ENCODE assay signal across 8 cellular contexts in the genomic region with DNA sequence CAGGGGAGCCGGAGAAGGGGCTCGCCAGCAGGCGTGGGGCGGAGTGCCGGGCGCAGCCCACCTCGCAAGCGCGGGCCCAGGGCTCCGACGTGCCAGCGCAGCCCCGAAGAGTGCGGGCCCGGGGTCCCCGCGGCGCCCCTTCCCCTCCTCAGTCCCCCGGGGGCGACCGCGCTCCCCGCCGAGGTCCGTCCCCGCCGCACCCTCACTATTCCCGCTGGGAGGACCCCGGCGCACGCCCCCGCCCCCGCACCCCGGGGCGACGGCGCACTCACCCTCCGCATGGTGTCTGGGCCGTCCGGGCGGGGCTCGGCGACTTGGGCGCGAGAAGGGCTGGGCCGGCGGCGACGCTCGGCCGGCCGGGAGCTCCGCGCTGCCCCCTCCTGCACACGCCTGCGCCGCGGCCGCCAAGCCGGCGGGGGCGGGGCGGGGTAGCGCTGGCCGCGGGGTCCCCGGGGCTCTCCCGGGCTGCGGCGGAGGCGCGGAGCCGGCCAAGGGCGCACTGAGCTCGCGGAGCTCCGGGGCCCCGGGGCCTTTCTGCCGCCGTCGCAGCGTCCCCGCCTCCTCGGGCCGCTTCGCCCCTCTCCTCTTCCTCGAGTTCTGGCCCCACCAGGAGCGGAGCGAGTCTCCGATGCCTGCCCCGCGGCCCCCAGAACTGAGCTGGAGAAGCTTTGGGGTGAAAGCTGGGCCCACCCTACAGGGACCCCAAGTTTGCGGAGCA.
DNase-seq lines count a peak whose midpoint lies in the region; ATAC-seq and TF ChIP-seq lines count a peak whose summit lies in the region.

No MANE protein-coding gene starts in this region.

- peaks cover 46% of the 10 kb centered on the region for H3K27me3 ChIP-seq in SJSA1 (replicated peaks)

- intact Hi-C loops in activated T-helper 2 cell treated with anti-CD3 and anti-CD28 coated beads, Interferon-gamma antibody, Interleukin-2, Interleukin-4, amounts not matched to agents 10 μg/mL and 5 μg/mL and 100 μg/mL, durations not matched to agents 14 hours and 24 hours and 36 hours (cut with micrococcal nuclease), result loop anchor here (10.0 kb wide), 1 partner anchor 201 kb away; the partner anchor contains the start of gene NR2C1

- peak overlapping the region; percentile 69 for H3K4me3 Mint-ChIP-seq in progenitor cell of endocrine pancreas (ENCODE audit: low read depth)
- H3K4me3 Mint-ChIP-seq in activated T-helper 2 cell treated with anti-CD3 and anti-CD28 coated beads, Interferon-gamma antibody, Interleukin-2, Interleukin-4, amounts not matched to agents 10 μg/mL and 5 μg/mL and 100 μg/mL, durations not matched to agents 14 hours and 24 hours and 36 hours (ENCODE audit: low read depth), result no peak overlapping the region

- peaks cover 12% of the 10 kb centered on the region for H3K4me1 ChIP-seq in SJSA1 (replicated peaks)

- no peak overlapping the region for H3K27ac ChIP-seq in SJSA1

- H3K9me3 Mint-ChIP-seq in progenitor cell of endocrine pancreas (ENCODE audit: low read depth), result no peaks in the 10 kb centered on the region
- no peaks in the 10 kb centered on the region for H3K9me3 Mint-ChIP-seq in activated T-helper 2 cell treated with anti-CD3 and anti-CD28 coated beads, Interferon-gamma antibody, Interleukin-2, Interleukin-4, amounts not matched to agents 10 μg/mL and 5 μg/mL and 100 μg/mL, durations not matched to agents 14 hours and 24 hours and 36 hours

- H3K27me3 Mint-ChIP-seq in progenitor cell of endocrine pancreas, result peaks cover 67% of the 10 kb centered on the region
- peaks cover 49% of the 10 kb centered on the region for H3K27me3 Mint-ChIP-seq in activated T-helper 2 cell treated with anti-CD3 and anti-CD28 coated beads, Interferon-gamma antibody, Interleukin-2, Interleukin-4, amounts not matched to agents 10 μg/mL and 5 μg/mL and 100 μg/mL, durations not matched to agents 14 hours and 24 hours and 36 hours (ENCODE audit: low read depth)

- no peak overlapping the region for H3K27ac Mint-ChIP-seq in progenitor cell of endocrine pancreas
- no peak overlapping the region for H3K27ac Mint-ChIP-seq in activated T-helper 2 cell treated with anti-CD3 and anti-CD28 coated beads, Interferon-gamma antibody, Interleukin-2, Interleukin-4, amounts not matched to agents 10 μg/mL and 5 μg/mL and 100 μg/mL, durations not matched to agents 14 hours and 24 hours and 36 hours

- H3K4me3 ChIP-seq in AG09309 (ENCODE audit: control insufficient read depth, low read depth, low read length) (peak overlapping the region; percentile 31), SJSA1 (peak overlapping the region; percentile 30)

- DNase-seq in AG09309 (ENCODE audit: low read depth) (no peak), SJSA1 (ENCODE audit: low read depth in 1 of 2, low spot score in 2 of 2) (peak in 1 of 2 experiments; percentile 7), globus pallidus (ENCODE audit: low spot score) (peak; percentile 24), progenitor cell of endocrine pancreas (ENCODE audit: low spot score, unreplicated experiment) (no peak), DMS79 treated with DMSO at 0.1 percent for 48 hours (lab: John Stamatoyannopoulos, UW) (no peak)
- DNase-seq in activated T-helper 2 cell treated with anti-CD3 and anti-CD28 coated beads, Interferon-gamma antibody, Interleukin-2, Interleukin-4, amounts not matched to agents 10 μg/mL and 5 μg/mL and 100 μg/mL, durations not matched to agents 14 hours and 24 hours and 36 hours (ENCODE audit: low spot score), result no peak

- no peaks in the 10 kb centered on the region for H3K4me1 Mint-ChIP-seq in progenitor cell of endocrine pancreas (ENCODE audit: low read depth)
- peaks cover 2% of the 10 kb centered on the region for H3K4me1 Mint-ChIP-seq in activated T-helper 2 cell treated with anti-CD3 and anti-CD28 coated beads, Interferon-gamma antibody, Interleukin-2, Interleukin-4, amounts not matched to agents 10 μg/mL and 5 μg/mL and 100 μg/mL, durations not matched to agents 14 hours and 24 hours and 36 hours (ENCODE audit: low read depth)

- H3K36me3 Mint-ChIP-seq in progenitor cell of endocrine pancreas (ENCODE audit: insufficient read depth), result no peaks in the 10 kb centered on the region
- no peaks in the 10 kb centered on the region for H3K36me3 Mint-ChIP-seq in activated T-helper 2 cell treated with anti-CD3 and anti-CD28 coated beads, Interferon-gamma antibody, Interleukin-2, Interleukin-4, amounts not matched to agents 10 μg/mL and 5 μg/mL and 100 μg/mL, durations not matched to agents 14 hours and 24 hours and 36 hours (ENCODE audit: low read depth)

- no peaks in the 10 kb centered on the region for H3K36me3 ChIP-seq in SJSA1

- no peaks in the 10 kb centered on the region; the same call in 1 of the 2 replicates for H3K9me3 ChIP-seq in SJSA1 (replicated peaks)

- ATAC-seq in GM18517 (IDR thresholded peaks at IDR 0.05; ENCODE audit: unreplicated experiment), result peak; percentile 46
- ATAC-seq in HG02870 (IDR thresholded peaks at IDR 0.05; ENCODE audit: unreplicated experiment), result peak; percentile 74

- no peak for TF ChIP-seq CTCF in AG09309 (IDR thresholded peaks at IDR 0.05; ENCODE audit: control insufficient read depth, insufficient read depth, low read depth, low read length, missing control alignments)
- no peak for TF ChIP-seq CTCF in progenitor cell of endocrine pancreas (IDR thresholded peaks at IDR 0.05; ENCODE audit: unreplicated experiment)
